Comparison of ENCODE assay signal across 20 cellular contexts in genomic region chr12:132538336-132539015, GRCh38. TPM values are rescaled to one million over a fixed set of nuclear protein-coding genes. Genes with fewer than 3 reads are reported as not detected.
DNase-seq lines count a peak whose midpoint lies in the region; ATAC-seq, FAIRE-seq and TF ChIP-seq lines count a peak whose summit lies in the region.
"Had no signal": no experiment of that assay in that cellular context is flagged by ENCODE, and none has a peak within 500 bp of the region (broad histone marks: within the 10 kb centered on the region; RNA-seq: fewer than 3 reads in every experiment).

No MANE protein-coding gene starts in this region.

- H4K20me1 ChIP-seq in PC-3 (ENCODE audit: low read length): no peaks in the 10 kb centered on the region

- no peak for TF ChIP-seq POLR2A in A549 (IDR thresholded peaks at IDR 0.05; ENCODE audit: low read length)

- H3K27ac ChIP-seq in A549 (no peak overlapping the region), PC-3 (ENCODE audit: low read length) (no peak overlapping the region)
- H3K27ac ChIP-seq: 22Rv1; BLaER1 treated with 17β-estradiol and CSF1 and Interleukin-3, amounts not matched to agents 10 nM and 100 nM had no signal

- H3K9me2 ChIP-seq in PC-3 (replicated peaks; ENCODE audit: low read length): no peaks in the 10 kb centered on the region

- TF ChIP-seq RAD21 in A549 (conservative IDR thresholded peaks at IDR 0.05 in 1 of 2, IDR thresholded peaks at IDR 0.05 in 1 of 2): no peak

- no peaks in the 10 kb centered on the region for H3K4me1 ChIP-seq in A549
- H3K4me1 ChIP-seq in PC-3 (ENCODE audit: insufficient read depth, low read length): no peaks in the 10 kb centered on the region

- no peaks in the 10 kb centered on the region for H3K27me3 ChIP-seq in PC-3 (ENCODE audit: low read length)
- H3K27me3 ChIP-seq: BLaER1 treated with 17β-estradiol and CSF1 and Interleukin-3, amounts not matched to agents 10 nM and 100 nM had no signal

- WGBS in A549 (ENCODE audit: missing lambda C conversion rate): 90% methylated on average over 9 of the region's 17 CpGs

- H3K9me3 ChIP-seq in A549 (peaks cover 30% of the 10 kb centered on the region), PC-3 (ENCODE audit: low read length) (no peaks in the 10 kb centered on the region)
- H3K9me3 ChIP-seq: BLaER1 treated with 17β-estradiol and CSF1 and Interleukin-3, amounts not matched to agents 10 nM and 100 nM had no signal

- DNase-seq in NCI-H1105 treated with DMSO at 0.1 percent for 48 hours (lab: John Stamatoyannopoulos, UW) (peak; percentile 27), NCI-H1105 (lab: John Stamatoyannopoulos, UW) (no peak), A549 (ENCODE audit: low read depth in 1 of 2, low spot score in 1 of 2) (no peak), PC-3 (no peak), left lobe of liver (ENCODE audit: low spot score) (no peak), HuH-7 (ENCODE audit: low spot score) (no peak), DMS 273 (lab: John Stamatoyannopoulos, UW; ENCODE audit: unreplicated experiment) (no peak)
- no peak for DNase-seq in activated CD4-positive, alpha-beta T cell treated with anti-CD3 and anti-CD28 coated beads, Interleukin-2, amount 50 U/mL, for 4 hours
- DNase-seq: CD4-positive, CD25-positive, alpha-beta regulatory T cell; CD8-positive, alpha-beta memory T cell; COR-L47; H7 had no signal

- H3F3A ChIP-seq in PC-3 (ENCODE audit: low read length, unreplicated experiment): no peaks in the 10 kb centered on the region

- H3K9ac ChIP-seq in PC-3 (ENCODE audit: low read length): no peak overlapping the region
- H3K9ac ChIP-seq: BLaER1 treated with 17β-estradiol and CSF1 and Interleukin-3, amounts not matched to agents 10 nM and 100 nM had no signal

- ATAC-seq in A549 (peak; percentile 12 to 44; a peak in 3 of 6 replicates), PC-3 (peak; percentile 25; the same call in 1 of the 2 replicates), left lobe of liver (peak; percentile 17)
- ATAC-seq: GM23338, HCT116 had no signal

- H3K4me2 ChIP-seq in A549: no peak overlapping the region
- no peak overlapping the region for H3K4me2 ChIP-seq in PC-3 (ENCODE audit: low read length)
- H3K4me2 ChIP-seq: GM23338 had no signal

- no peak overlapping the region for H3K4me3 ChIP-seq in A549
- H3K4me3 ChIP-seq in PC-3 (ENCODE audit: low read length): no peak overlapping the region
- H3K4me3 ChIP-seq: BLaER1 treated with 17β-estradiol and CSF1 and Interleukin-3, amounts not matched to agents 10 nM and 100 nM; GM23338 had no signal

- no peak for FAIRE-seq in A549 (lab: Jason Lieb, UNC)
- FAIRE-seq: G401.6, GM12891, GM18507, HTR-8/SVneo had no signal

- no TSS peak for BruUV-seq in PC-3 (replicated peaks; lab: Mats Ljungman, UMichigan)

- H2AFZ ChIP-seq in PC-3 (ENCODE audit: low read length): no peak overlapping the region
- H2AFZ ChIP-seq: GM23338 had no signal

- TF ChIP-seq CTCF in A549 (IDR thresholded peaks at IDR 0.05) (no peak), PC-3 (conservative IDR thresholded peaks at IDR 0.05; ENCODE audit: low read depth, low read length) (no peak)

- TF ChIP-seq EP300 in A549 (IDR thresholded peaks at IDR 0.05): no peak

- intact Hi-C loops in PC-3 (cut with micrococcal nuclease): no loop called here

- CTCF ChIA-PET in A549 (lab: Yijun Ruan, JAX) (interaction anchor here (0.6 to 1.9 kb wide), 7 partner anchors 14 to 125 kb away, joined by 3 to 8 read pairs (median 4); no protein-coding TSS in a partner anchor), PC-3 (lab: Charles Lee) (no interaction called here)

- H3K36me3 ChIP-seq in PC-3 (ENCODE audit: low read depth, low read length): no peaks in the 10 kb centered on the region; the same call in 1 of the 2 replicates

- POLR2A ChIA-PET in A549 (lab: Yijun Ruan, JAX) (no interaction called here), PC-3 (lab: Charles Lee; ENCODE audit: unreplicated experiment) (no interaction called here)

- H3K79me2 ChIP-seq in PC-3 (ENCODE audit: low read length): no peaks in the 10 kb centered on the region

TF ChIP-seq in A549, 52 proteins besides CTCF, POLR2A, EP300 and RAD21:
- no peak for TF ChIP-seq ZSCAN20 (CRISPR knock-in tag; IDR thresholded peaks at IDR 0.05)
- peak; percentile 99 for TF ChIP-seq MAFK (IDR thresholded peaks at IDR 0.05; ENCODE audit: partially characterized antibody)
- TF ChIP-seq E2F6 (IDR thresholded peaks at IDR 0.05; ENCODE audit: borderline replicate concordance, low read depth): no peak
- TF ChIP-seq FOXS1 (CRISPR knock-in tag; IDR thresholded peaks at IDR 0.05): no peak
- no peak for TF ChIP-seq RARB (CRISPR knock-in tag; IDR thresholded peaks at IDR 0.05)

RNA-seq across cellular contexts. Expression of gene FBRSL1, which starts 48.5 kb away (rescaled TPM):
- polyA plus RNA-seq in A549 (2011; rRNA removed) (2.7 and 3.0 TPM in 2 replicates), A549 (2017; fragmentation: RNase III; extraction: RNeasy Plus Mini Kit Qiagen cat#74134 plus additional on column Dnase treatment) (28.5 to 37.8 TPM (median 32.8 TPM) in 3 replicates)
- polyA plus RNA-seq in A549 (2012; cell fraction: cytosol; rRNA removed): 13.4 and 22.4 TPM in 2 replicates
- 53.8 and 59.8 TPM in 2 replicates for polyA plus RNA-seq in A549 (2012; cell fraction: nucleus; rRNA removed)
- polyA minus RNA-seq in A549 (2011; rRNA and poly(A)+ RNA removed): 3.4 and 3.6 TPM in 2 replicates
- total RNA-seq in PC-3 (2014; rRNA removed) (45.3 and 62.3 TPM in 2 replicates), left lobe of liver (44.9 TPM)
